In the genomic region with DNA sequence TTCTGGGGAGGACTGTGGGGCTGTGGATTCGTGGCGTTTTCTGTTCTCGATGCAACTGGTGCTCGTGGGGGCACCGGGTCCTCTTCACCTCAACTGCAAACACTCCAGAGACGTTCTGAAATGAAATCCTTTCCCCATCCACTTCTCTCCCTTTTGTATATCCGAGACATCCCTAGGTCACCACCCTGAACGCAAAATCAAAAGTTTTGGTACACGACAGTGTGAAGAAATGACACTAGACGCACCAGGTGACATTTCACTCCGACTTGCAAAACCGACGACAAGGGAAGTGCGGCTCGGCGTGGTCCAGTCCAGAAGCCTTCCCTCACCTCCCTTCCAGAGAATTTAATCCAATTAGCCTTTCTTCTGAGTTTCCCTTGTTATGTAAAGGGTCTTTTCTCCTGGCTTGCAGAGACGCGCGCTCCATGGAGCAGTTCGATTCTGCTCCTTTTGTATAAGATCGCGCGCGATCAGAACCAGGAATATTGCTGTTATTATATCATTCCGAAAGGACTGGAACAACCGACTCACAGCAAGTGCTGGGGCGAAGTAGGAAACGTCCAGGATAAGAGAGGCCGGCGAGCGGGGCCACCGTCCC, we compare ENCODE assay signal across 14 cellular contexts. TPM values are rescaled to one million over a fixed set of nuclear protein-coding genes. Genes with fewer than 3 reads are reported as not detected.
DNase-seq lines count a peak whose midpoint lies in the region; ATAC-seq and TF ChIP-seq lines count a peak whose summit lies in the region.
"Had no signal": no experiment of that assay in that cellular context is flagged by ENCODE, and none has a peak within 500 bp of the region (broad histone marks: within the 10 kb centered on the region; RNA-seq: fewer than 3 reads in every experiment).

No MANE protein-coding gene starts in this region.

- peaks cover 44% of the 10 kb centered on the region for H3K4me1 Mint-ChIP-seq in activated T-cell treated with anti-CD3 and anti-CD28 coated beads, Interleukin-2, amount 50 U/mL, for 24 hours (ENCODE audit: low read depth)

- TF ChIP-seq CTCF in psoas muscle (IDR thresholded peaks at IDR 0.05), result no peak

- peak overlapping the region; percentile 17 for H3K4me3 Mint-ChIP-seq in activated T-cell treated with anti-CD3 and anti-CD28 coated beads, Interleukin-2, amount 50 U/mL, for 24 hours

- H3K9me3 ChIP-seq in NT2/D1 (ENCODE audit: insufficient read depth, low read length) (no peaks in the 10 kb centered on the region), iPS DF 6.9 (ENCODE audit: control insufficient read depth, insufficient read depth, low read length) (no peaks in the 10 kb centered on the region), psoas muscle (no peaks in the 10 kb centered on the region)

- H3K27me3 Mint-ChIP-seq in activated T-cell treated with anti-CD3 and anti-CD28 coated beads, Interleukin-2, amount 50 U/mL, for 24 hours, result peaks cover 94% of the 10 kb centered on the region

- H3K36me3 ChIP-seq in NT2/D1 (ENCODE audit: insufficient read depth, insufficient read length, low read length) (no peaks in the 10 kb centered on the region), iPS DF 6.9 (ENCODE audit: control insufficient read depth, insufficient read depth, low read length) (no peaks in the 10 kb centered on the region), psoas muscle (ENCODE audit: insufficient read depth in 1 of 2, low read depth in 1 of 2) (no peaks in the 10 kb centered on the region)

- H3K27ac Mint-ChIP-seq in activated T-cell treated with anti-CD3 and anti-CD28 coated beads, Interleukin-2, amount 50 U/mL, for 24 hours, result no peak overlapping the region

- no peaks in the 10 kb centered on the region for H3K9me3 Mint-ChIP-seq in activated T-cell treated with anti-CD3 and anti-CD28 coated beads, Interleukin-2, amount 50 U/mL, for 24 hours

- ATAC-seq in psoas muscle (no peak), GM19463 (IDR thresholded peaks at IDR 0.05; ENCODE audit: unreplicated experiment) (no peak)
- ATAC-seq: HCT116, left lobe of liver had no signal

- intact Hi-C loops in psoas muscle (cut with DNase I), result no loop called here

- no CpG with 5 or more reads among the region's 32 CpGs for WGBS in iPS DF 6.9 (ENCODE audit: insufficient coverage, insufficient read length)
- WGBS in psoas muscle, 3 donors, result 30 to 51% (median 47%) methylated on average over 32 of the region's 32 CpGs

- H3K27me3 ChIP-seq in NT2/D1 (ENCODE audit: insufficient read depth, insufficient read length), result peaks cover 93% of the 10 kb centered on the region
- peaks cover 73% of the 10 kb centered on the region for H3K27me3 ChIP-seq in iPS DF 6.9 (ENCODE audit: control insufficient read depth, insufficient read depth, low read length)
- H3K27me3 ChIP-seq in psoas muscle (ENCODE audit: insufficient read depth in 3 of 3, low read length in 2 of 3), result peaks cover 5 to 89% (median 56%) of the 10 kb centered on the region in 3 donors

- H3K4me3 ChIP-seq in NT2/D1 (ENCODE audit: insufficient read length, low read depth) (peak overlapping the region; percentile 41), iPS DF 6.9 (ENCODE audit: low read length) (peak overlapping the region; percentile 36; the same call in 1 of the 2 replicates), psoas muscle (peak overlapping the region; percentile 51)

- H3K27ac ChIP-seq in iPS DF 6.9 (ENCODE audit: low read length) (no peak overlapping the region), psoas muscle (no peak overlapping the region)
- H3K27ac ChIP-seq: HL-60 had no signal

- H3K9ac ChIP-seq in NT2/D1 (ENCODE audit: insufficient read length, low read depth), result no peak overlapping the region

- H3K4me1 ChIP-seq in NT2/D1 (ENCODE audit: insufficient read depth, insufficient read length) (peaks cover 11% of the 10 kb centered on the region), iPS DF 6.9 (ENCODE audit: control insufficient read depth, insufficient read depth, low read length) (peaks cover 1% of the 10 kb centered on the region; the same call in 1 of the 2 replicates), psoas muscle (peaks cover 14% of the 10 kb centered on the region)

- H3K36me3 Mint-ChIP-seq in activated T-cell treated with anti-CD3 and anti-CD28 coated beads, Interleukin-2, amount 50 U/mL, for 24 hours (ENCODE audit: low read depth), result no peaks in the 10 kb centered on the region

- no peak for DNase-seq in activated T-cell treated with anti-CD3 and anti-CD28 coated beads, Interleukin-2, amount 50 U/mL, for 24 hours
- DNase-seq in activated T-cell treated with anti-CD3 and anti-CD28 coated beads for 4 hours (no peak), NT2/D1 (ENCODE audit: low read depth, low spot score) (no peak), iPS DF 6.9 (ENCODE audit: low read depth, low spot score) (no peak), psoas muscle (no peak), AG08396 (ENCODE audit: low spot score) (no peak), middle frontal gyrus (ENCODE audit: extremely low spot score, low spot score) (no peak)
- DNase-seq: activated gamma-delta T cell treated with Interleukin-2 at 50 U/mL for 16 hours; NK-92 treated with Interleukin-12 subunit alpha and Interleukin-12 subunit beta, amount 100 ng/mL, for 24 hours; SIG-M5 had no signal

RNA-seq across cellular contexts. Expression of a gene that starts 2.5 kb away (rescaled TPM):
- under 1 TPM in 1 of 4 donors, not detected in 3; 0.56 TPM for total RNA-seq in psoas muscle
- polyA plus RNA-seq in psoas muscle, result not detected
- total RNA-seq: left lobe of liver had no signal
